In the genomic region with DNA sequence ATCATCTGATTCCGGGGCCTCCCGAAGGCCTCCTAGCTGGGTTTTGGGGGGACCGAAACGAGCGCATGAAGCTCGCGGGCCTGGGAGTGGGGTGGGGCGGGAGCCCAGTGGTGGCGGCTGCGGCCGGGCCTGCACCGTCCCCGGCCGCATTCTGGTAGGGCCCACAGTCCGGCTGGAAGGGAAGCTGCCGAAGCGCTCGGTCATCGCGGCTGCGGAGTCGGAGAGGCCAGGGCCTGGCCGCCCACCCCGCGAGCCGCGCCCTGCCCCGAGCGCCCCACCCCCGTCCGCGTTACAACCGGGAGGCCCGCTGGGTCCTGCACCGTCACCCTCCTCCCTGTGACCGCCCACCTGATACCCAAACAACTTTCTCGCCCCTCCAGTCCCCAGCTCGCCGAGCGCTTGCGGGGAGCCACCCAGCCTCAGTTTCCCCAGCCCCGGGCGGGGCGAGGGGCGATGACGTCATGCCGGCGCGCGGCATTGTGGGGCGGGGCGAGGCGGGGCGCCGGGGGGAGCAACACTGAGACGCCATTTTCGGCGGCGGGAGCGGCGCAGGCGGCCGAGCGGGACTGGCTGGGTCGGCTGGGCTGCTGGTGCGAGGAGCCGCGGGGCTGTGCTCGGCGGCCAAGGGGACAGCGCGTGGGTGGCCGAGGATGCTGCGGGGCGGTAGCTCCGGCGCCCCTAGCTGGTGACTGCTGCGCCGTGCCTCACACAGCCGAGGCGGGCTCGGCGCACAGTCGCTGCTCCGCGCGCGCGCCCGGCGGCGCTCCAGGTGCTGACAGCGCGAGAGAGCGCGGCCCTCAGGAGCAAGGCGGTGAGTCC, we compare ENCODE assay signal across 1 cellular context.
TF ChIP-seq lines count a peak whose summit lies in the region.

KLC1 (plus strand) TSS at position 528 of the 819 bp plus-strand sequence. CDS start 25,354 bp downstream, outside the sequence.

TF ChIP-seq in HEK293, 187 proteins besides CTCF, POLR2A, EP300 and RAD21 (continued from another document):
- TF ChIP-seq KLF9 (tag by site-specific recombination; IDR thresholded peaks at IDR 0.05; ENCODE audit: low read depth) (peak; percentile 96), YY2 (tag by site-specific recombination; IDR thresholded peaks at IDR 0.05) (peak; percentile 73; the same call in 1 of the 2 replicates), ZNF530 (tag by site-specific recombination; IDR thresholded peaks at IDR 0.05; ENCODE audit: low read depth) (no peak), ZNF792 (tag by site-specific recombination; IDR thresholded peaks at IDR 0.05) (peak; percentile 43; the same call in 1 of the 2 replicates), GLIS2 (tag by site-specific recombination; IDR thresholded peaks at IDR 0.05) (peak; percentile 54; the same call in 1 of the 2 replicates), ZNF416 (tag by site-specific recombination; IDR thresholded peaks at IDR 0.05) (no peak), ZNF610 (tag by site-specific recombination; IDR thresholded peaks at IDR 0.05; ENCODE audit: borderline replicate concordance) (peak; percentile 70; the same call in 1 of the 2 replicates), KLF16 (tag by site-specific recombination; IDR thresholded peaks at IDR 0.05) (peak; percentile 93), ZSCAN4 (tag by site-specific recombination; IDR thresholded peaks at IDR 0.05) (peak; percentile 40; the same call in 1 of the 2 replicates), SP2 (tag by site-specific recombination; IDR thresholded peaks at IDR 0.05) (peak; percentile 65), ZNF571 (tag by site-specific recombination; IDR thresholded peaks at IDR 0.05) (no peak), ZNF391 (tag by site-specific recombination; IDR thresholded peaks at IDR 0.05; ENCODE audit: borderline replicate concordance, low read depth) (peak; percentile 85; the same call in 1 of the 2 replicates), ZNF138 (tag by site-specific recombination; IDR thresholded peaks at IDR 0.05; ENCODE audit: borderline replicate concordance) (no peak), ZIC2 (tag by site-specific recombination; IDR thresholded peaks at IDR 0.05) (peak; percentile 64; the same call in 1 of the 2 replicates), ZBTB7A (tag by site-specific recombination; IDR thresholded peaks at IDR 0.05; ENCODE audit: low read depth) (peak; percentile 89), ZBTB1 (tag by site-specific recombination; IDR thresholded peaks at IDR 0.05) (no peak; the same call in 1 of the 2 replicates), ZBTB8A (tag by site-specific recombination; IDR thresholded peaks at IDR 0.05) (peak; percentile 67), WT1 (tag by site-specific recombination; IDR thresholded peaks at IDR 0.05) (peak; percentile 50), ZNF394 (tag by site-specific recombination; IDR thresholded peaks at IDR 0.05; ENCODE audit: borderline replicate concordance) (peak; percentile 22; the same call in 1 of the 2 replicates), ZSCAN30 (tag by site-specific recombination; IDR thresholded peaks at IDR 0.05) (peak; percentile 64; the same call in 1 of the 2 replicates), ZBTB11 (tag by site-specific recombination; conservative IDR thresholded peaks at IDR 0.05; ENCODE audit: low read depth) (no peak), ZNF76 (tag by site-specific recombination; IDR thresholded peaks at IDR 0.05; ENCODE audit: borderline replicate concordance, low read depth) (peak; percentile 96), EGR2 (tag by site-specific recombination; IDR thresholded peaks at IDR 0.05; ENCODE audit: low read depth) (peak; percentile 76), ZFP69B (tag by site-specific recombination; IDR thresholded peaks at IDR 0.05) (peak; percentile 15)
- TF ChIP-seq, protein P1, sequence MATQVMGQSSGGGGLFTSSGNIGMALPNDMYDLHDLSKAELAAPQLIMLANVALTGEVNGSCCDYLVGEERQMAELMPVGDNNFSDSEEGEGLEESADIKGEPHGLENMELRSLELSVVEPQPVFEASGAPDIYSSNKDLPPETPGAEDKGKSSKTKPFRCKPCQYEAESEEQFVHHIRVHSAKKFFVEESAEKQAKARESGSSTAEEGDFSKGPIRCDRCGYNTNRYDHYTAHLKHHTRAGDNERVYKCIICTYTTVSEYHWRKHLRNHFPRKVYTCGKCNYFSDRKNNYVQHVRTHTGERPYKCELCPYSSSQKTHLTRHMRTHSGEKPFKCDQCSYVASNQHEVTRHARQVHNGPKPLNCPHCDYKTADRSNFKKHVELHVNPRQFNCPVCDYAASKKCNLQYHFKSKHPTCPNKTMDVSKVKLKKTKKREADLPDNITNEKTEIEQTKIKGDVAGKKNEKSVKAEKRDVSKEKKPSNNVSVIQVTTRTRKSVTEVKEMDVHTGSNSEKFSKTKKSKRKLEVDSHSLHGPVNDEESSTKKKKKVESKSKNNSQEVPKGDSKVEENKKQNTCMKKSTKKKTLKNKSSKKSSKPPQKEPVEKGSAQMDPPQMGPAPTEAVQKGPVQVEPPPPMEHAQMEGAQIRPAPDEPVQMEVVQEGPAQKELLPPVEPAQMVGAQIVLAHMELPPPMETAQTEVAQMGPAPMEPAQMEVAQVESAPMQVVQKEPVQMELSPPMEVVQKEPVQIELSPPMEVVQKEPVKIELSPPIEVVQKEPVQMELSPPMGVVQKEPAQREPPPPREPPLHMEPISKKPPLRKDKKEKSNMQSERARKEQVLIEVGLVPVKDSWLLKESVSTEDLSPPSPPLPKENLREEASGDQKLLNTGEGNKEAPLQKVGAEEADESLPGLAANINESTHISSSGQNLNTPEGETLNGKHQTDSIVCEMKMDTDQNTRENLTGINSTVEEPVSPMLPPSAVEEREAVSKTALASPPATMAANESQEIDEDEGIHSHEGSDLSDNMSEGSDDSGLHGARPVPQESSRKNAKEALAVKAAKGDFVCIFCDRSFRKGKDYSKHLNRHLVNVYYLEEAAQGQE (tag by site-specific recombination; IDR thresholded peaks at IDR 0.05), result 0 out of 2 replicates have a peak, but pooled peaks have one; percentile 20
- TF ChIP-seq, protein P2, sequence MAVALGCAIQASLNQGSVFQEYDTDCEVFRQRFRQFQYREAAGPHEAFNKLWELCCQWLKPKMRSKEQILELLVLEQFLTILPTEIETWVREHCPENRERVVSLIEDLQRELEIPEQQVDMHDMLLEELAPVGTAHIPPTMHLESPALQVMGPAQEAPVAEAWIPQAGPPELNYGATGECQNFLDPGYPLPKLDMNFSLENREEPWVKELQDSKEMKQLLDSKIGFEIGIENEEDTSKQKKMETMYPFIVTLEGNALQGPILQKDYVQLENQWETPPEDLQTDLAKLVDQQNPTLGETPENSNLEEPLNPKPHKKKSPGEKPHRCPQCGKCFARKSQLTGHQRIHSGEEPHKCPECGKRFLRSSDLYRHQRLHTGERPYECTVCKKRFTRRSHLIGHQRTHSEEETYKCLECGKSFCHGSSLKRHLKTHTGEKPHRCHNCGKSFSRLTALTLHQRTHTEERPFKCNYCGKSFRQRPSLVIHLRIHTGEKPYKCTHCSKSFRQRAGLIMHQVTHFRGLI (tag by site-specific recombination; IDR thresholded peaks at IDR 0.05), result 0 out of 2 replicates have a peak, but pooled peaks have one; percentile 21
- TF ChIP-seq, protein P3, sequence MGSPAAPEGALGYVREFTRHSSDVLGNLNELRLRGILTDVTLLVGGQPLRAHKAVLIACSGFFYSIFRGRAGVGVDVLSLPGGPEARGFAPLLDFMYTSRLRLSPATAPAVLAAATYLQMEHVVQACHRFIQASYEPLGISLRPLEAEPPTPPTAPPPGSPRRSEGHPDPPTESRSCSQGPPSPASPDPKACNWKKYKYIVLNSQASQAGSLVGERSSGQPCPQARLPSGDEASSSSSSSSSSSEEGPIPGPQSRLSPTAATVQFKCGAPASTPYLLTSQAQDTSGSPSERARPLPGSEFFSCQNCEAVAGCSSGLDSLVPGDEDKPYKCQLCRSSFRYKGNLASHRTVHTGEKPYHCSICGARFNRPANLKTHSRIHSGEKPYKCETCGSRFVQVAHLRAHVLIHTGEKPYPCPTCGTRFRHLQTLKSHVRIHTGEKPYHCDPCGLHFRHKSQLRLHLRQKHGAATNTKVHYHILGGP (tag by site-specific recombination; IDR thresholded peaks at IDR 0.05), result no peak
- TF ChIP-seq, protein P4, sequence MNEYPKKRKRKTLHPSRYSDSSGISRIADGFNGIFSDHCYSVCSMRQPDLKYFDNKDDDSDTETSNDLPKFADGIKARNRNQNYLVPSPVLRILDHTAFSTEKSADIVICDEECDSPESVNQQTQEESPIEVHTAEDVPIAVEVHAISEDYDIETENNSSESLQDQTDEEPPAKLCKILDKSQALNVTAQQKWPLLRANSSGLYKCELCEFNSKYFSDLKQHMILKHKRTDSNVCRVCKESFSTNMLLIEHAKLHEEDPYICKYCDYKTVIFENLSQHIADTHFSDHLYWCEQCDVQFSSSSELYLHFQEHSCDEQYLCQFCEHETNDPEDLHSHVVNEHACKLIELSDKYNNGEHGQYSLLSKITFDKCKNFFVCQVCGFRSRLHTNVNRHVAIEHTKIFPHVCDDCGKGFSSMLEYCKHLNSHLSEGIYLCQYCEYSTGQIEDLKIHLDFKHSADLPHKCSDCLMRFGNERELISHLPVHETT (tag by site-specific recombination; IDR thresholded peaks at IDR 0.05), result peak; percentile 78
- TF ChIP-seq, protein P5, sequence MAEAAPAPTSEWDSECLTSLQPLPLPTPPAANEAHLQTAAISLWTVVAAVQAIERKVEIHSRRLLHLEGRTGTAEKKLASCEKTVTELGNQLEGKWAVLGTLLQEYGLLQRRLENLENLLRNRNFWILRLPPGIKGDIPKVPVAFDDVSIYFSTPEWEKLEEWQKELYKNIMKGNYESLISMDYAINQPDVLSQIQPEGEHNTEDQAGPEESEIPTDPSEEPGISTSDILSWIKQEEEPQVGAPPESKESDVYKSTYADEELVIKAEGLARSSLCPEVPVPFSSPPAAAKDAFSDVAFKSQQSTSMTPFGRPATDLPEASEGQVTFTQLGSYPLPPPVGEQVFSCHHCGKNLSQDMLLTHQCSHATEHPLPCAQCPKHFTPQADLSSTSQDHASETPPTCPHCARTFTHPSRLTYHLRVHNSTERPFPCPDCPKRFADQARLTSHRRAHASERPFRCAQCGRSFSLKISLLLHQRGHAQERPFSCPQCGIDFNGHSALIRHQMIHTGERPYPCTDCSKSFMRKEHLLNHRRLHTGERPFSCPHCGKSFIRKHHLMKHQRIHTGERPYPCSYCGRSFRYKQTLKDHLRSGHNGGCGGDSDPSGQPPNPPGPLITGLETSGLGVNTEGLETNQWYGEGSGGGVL (tag by site-specific recombination; IDR thresholded peaks at IDR 0.05), result 0 out of 2 replicates have a peak, but pooled peaks have one; percentile 8
